Comparison of ENCODE assay signal across 28 cellular contexts in genomic region chr19:16676101-16676798, GRCh38. TPM values are rescaled to one million over a fixed set of nuclear protein-coding genes. Genes with fewer than 3 reads are reported as not detected.
DNase-seq lines count a peak whose midpoint lies in the region; ATAC-seq and TF ChIP-seq lines count a peak whose summit lies in the region.
"Had no signal": no experiment of that assay in that cellular context is flagged by ENCODE, and none has a peak within 500 bp of the region (broad histone marks: within the 10 kb centered on the region; RNA-seq: fewer than 3 reads in every experiment).

No MANE protein-coding gene starts in this region.

- no peak for TF ChIP-seq CTCF in CD14-positive monocyte (IDR thresholded peaks at IDR 0.05)
- no peak for TF ChIP-seq CTCF in esophagus squamous epithelium (IDR thresholded peaks at IDR 0.05)
- TF ChIP-seq CTCF in right atrium auricular region (IDR thresholded peaks at IDR 0.05) = no peak
- TF ChIP-seq CTCF in uterus (IDR thresholded peaks at IDR 0.05) = no peak

- H3K9me3 ChIP-seq in esophagus squamous epithelium (peaks cover 0 to 7% (median 4%) of the 10 kb centered on the region in 3 donors), right atrium auricular region (peaks cover 0 to 8% of the 10 kb centered on the region in 2 donors), uterus (peaks cover 0 to 2% of the 10 kb centered on the region in 2 donors)
- H3K9me3 ChIP-seq: mucosa of descending colon, thyroid gland had no signal

- peak overlapping the region; percentile 55 to 92 (median 81) for H3K27ac Mint-ChIP-seq in CD14-positive monocyte
- H3K27ac Mint-ChIP-seq: activated naive CD4-positive, alpha-beta T cell treated with anti-CD3 and anti-CD28 coated beads, Interleukin-2, amount 10 ng/mL, durations not matched to agents 7 days and 5 days; activated T-helper 1 cell treated with anti-CD3 and anti-CD28 coated beads, Interleukin-12 subunit alpha, Interleukin-12 subunit beta, Interleukin-2, Interleukin-4 antibody, amounts not matched to agents 30 ng/mL and 10 ng/mL and 1 ng/mL, durations not matched to agents 14 hours and 24 hours and 36 hours; CD4-positive, alpha-beta T cell; natural killer cell treated with Interleukin-12 subunit alpha and Interleukin-12 subunit beta and Interleukin-15 and Interleukin-18, amount 100 ng/mL, for 72 hours; stimulated activated naive CD8-positive, alpha-beta T cell treated with anti-CD3 and anti-CD28 coated beads, Interleukin-15, amount 100 ng/mL, for 72 hours had no signal

- H3K27me3 Mint-ChIP-seq in CD14-positive monocyte (ENCODE audit: low read depth in 3 of 3) = peaks cover 2% of the 10 kb centered on the region in 3 donors
- H3K27me3 Mint-ChIP-seq: activated naive CD4-positive, alpha-beta T cell treated with anti-CD3 and anti-CD28 coated beads, Interleukin-2, amount 10 ng/mL, durations not matched to agents 7 days and 5 days; natural killer cell treated with Interleukin-12 subunit alpha and Interleukin-12 subunit beta and Interleukin-15 and Interleukin-18, amount 100 ng/mL, for 72 hours; stimulated activated naive CD8-positive, alpha-beta T cell treated with anti-CD3 and anti-CD28 coated beads, Interleukin-15, amount 100 ng/mL, for 72 hours had no signal

- H3K36me3 Mint-ChIP-seq in CD14-positive monocyte = peaks cover 14 to 30% of the 10 kb centered on the region in 2 donors
- H3K36me3 Mint-ChIP-seq: activated naive CD4-positive, alpha-beta T cell treated with anti-CD3 and anti-CD28 coated beads, Interleukin-2, amount 10 ng/mL, durations not matched to agents 7 days and 5 days; natural killer cell treated with Interleukin-12 subunit alpha and Interleukin-12 subunit beta and Interleukin-15 and Interleukin-18, amount 100 ng/mL, for 72 hours had no signal

- H3K27me3 ChIP-seq in esophagus squamous epithelium = no peaks in the 10 kb centered on the region
- no peaks in the 10 kb centered on the region for H3K27me3 ChIP-seq in right atrium auricular region
- no peaks in the 10 kb centered on the region for H3K27me3 ChIP-seq in uterus
- H3K27me3 ChIP-seq: brain microvascular endothelial cell, foreskin keratinocyte, heart right ventricle, thyroid gland had no signal

- intact Hi-C loops in CD14-positive monocyte (cut with micrococcal nuclease) (no loop called here), esophagus squamous epithelium (cut with DNase I) (no loop called here), uterus (cut with DNase I; ENCODE audit: low total_unique reads) (no loop called here)

- no peak for DNase-seq in CD14-positive monocyte (ENCODE audit: low spot score)
- peak; percentile 51 for DNase-seq in NOMO-1 treated with DMSO at 0.1 percent for 48 hours (lab: John Stamatoyannopoulos, UW; ENCODE audit: unreplicated experiment)
- DNase-seq in esophagus squamous epithelium (lab: John Stamatoyannopoulos, UW) = no peak
- DNase-seq in right atrium auricular region (ENCODE audit: low spot score) = no peak
- DNase-seq in uterus = no peak
- DNase-seq: activated naive CD4-positive, alpha-beta T cell treated with anti-CD3 and anti-CD28 coated beads, Interleukin-2, amount 10 ng/mL, durations not matched to agents 7 days and 5 days; brain microvascular endothelial cell; CD4-positive, alpha-beta T cell; foreskin keratinocyte; H7; heart right ventricle; kidney glomerular epithelial cell; mucosa of descending colon; NCI-H1417 treated with DMSO at 0.1 percent for 48 hours; NCI-H446 treated with DMSO at 0.1 percent for 48 hours; Right ventricle myocardium superior; small intestine; stimulated activated naive CD8-positive, alpha-beta T cell treated with anti-CD3 and anti-CD28 coated beads, Interleukin-15, amount 100 ng/mL, for 72 hours; SW 1271; T-helper 9 cell; thyroid gland had no signal

- H3K4me3 ChIP-seq in esophagus squamous epithelium (no peak overlapping the region), right atrium auricular region (no peak overlapping the region), uterus (no peak overlapping the region)
- H3K4me3 ChIP-seq: heart right ventricle, mucosa of descending colon, thyroid gland had no signal

- H3K36me3 ChIP-seq in esophagus squamous epithelium = peaks cover 0 to 15% (median 0%) of the 10 kb centered on the region in 3 donors
- peaks cover 11% of the 10 kb centered on the region for H3K36me3 ChIP-seq in right atrium auricular region
- no peaks in the 10 kb centered on the region for H3K36me3 ChIP-seq in uterus
- H3K36me3 ChIP-seq: brain microvascular endothelial cell had no signal

- peaks cover 5 to 14% (median 11%) of the 10 kb centered on the region in 7 donors for H3K9me3 Mint-ChIP-seq in CD14-positive monocyte
- H3K9me3 Mint-ChIP-seq: activated T-helper 1 cell treated with anti-CD3 and anti-CD28 coated beads, Interleukin-12 subunit alpha, Interleukin-12 subunit beta, Interleukin-2, Interleukin-4 antibody, amounts not matched to agents 30 ng/mL and 10 ng/mL and 1 ng/mL, durations not matched to agents 14 hours and 24 hours and 36 hours; CD4-positive, alpha-beta T cell had no signal

- H3K27ac ChIP-seq in esophagus squamous epithelium (peak overlapping the region in 3 of 4 donors; percentile 40 to 66 (median 65)), right atrium auricular region (no peak overlapping the region), uterus (no peak overlapping the region)
- H3K27ac ChIP-seq: brain microvascular endothelial cell, foreskin keratinocyte, heart right ventricle, thyroid gland had no signal

- no peak for TF ChIP-seq POLR2A in esophagus squamous epithelium (IDR thresholded peaks at IDR 0.05)
- TF ChIP-seq POLR2A in uterus (IDR thresholded peaks at IDR 0.05) = no peak

- H3K4me3 Mint-ChIP-seq in CD14-positive monocyte = peak overlapping the region; percentile 32 to 35
- H3K4me3 Mint-ChIP-seq: activated naive CD4-positive, alpha-beta T cell treated with anti-CD3 and anti-CD28 coated beads, Interleukin-2, amount 10 ng/mL, durations not matched to agents 7 days and 5 days; activated T-helper 1 cell treated with anti-CD3 and anti-CD28 coated beads, Interleukin-12 subunit alpha, Interleukin-12 subunit beta, Interleukin-2, Interleukin-4 antibody, amounts not matched to agents 30 ng/mL and 10 ng/mL and 1 ng/mL, durations not matched to agents 14 hours and 24 hours and 36 hours; CD4-positive, alpha-beta T cell; natural killer cell treated with Interleukin-12 subunit alpha and Interleukin-12 subunit beta and Interleukin-15 and Interleukin-18, amount 100 ng/mL, for 72 hours; stimulated activated naive CD8-positive, alpha-beta T cell treated with anti-CD3 and anti-CD28 coated beads, Interleukin-15, amount 100 ng/mL, for 72 hours had no signal

- H3K4me1 ChIP-seq in esophagus squamous epithelium = no peaks in the 10 kb centered on the region
- H3K4me1 ChIP-seq in right atrium auricular region = no peaks in the 10 kb centered on the region
- no peaks in the 10 kb centered on the region for H3K4me1 ChIP-seq in uterus
- H3K4me1 ChIP-seq: foreskin keratinocyte, thyroid gland had no signal

- H3K4me1 Mint-ChIP-seq in CD14-positive monocyte = peaks cover 51% of the 10 kb centered on the region
- H3K4me1 Mint-ChIP-seq: activated naive CD4-positive, alpha-beta T cell treated with anti-CD3 and anti-CD28 coated beads, Interleukin-2, amount 10 ng/mL, durations not matched to agents 7 days and 5 days; stimulated activated naive CD8-positive, alpha-beta T cell treated with anti-CD3 and anti-CD28 coated beads, Interleukin-15, amount 100 ng/mL, for 72 hours had no signal

- WGBS in esophagus squamous epithelium, 2 donors = 79 to 82% methylated on average over 15 of the region's 15 CpGs

- no peak for ATAC-seq in GM21423 (IDR thresholded peaks at IDR 0.05; ENCODE audit: unreplicated experiment)
- ATAC-seq: foreskin keratinocyte; heart right ventricle; mucosa of descending colon; natural killer cell treated with Interleukin-12 subunit alpha and Interleukin-12 subunit beta and Interleukin-15 and Interleukin-18, amount 100 ng/mL, for 72 hours; stimulated activated naive CD8-positive, alpha-beta T cell treated with anti-CD3 and anti-CD28 coated beads, Interleukin-15, amount 100 ng/mL, for 72 hours had no signal

RNA-seq across cellular contexts. Expression of gene TMEM38A, which starts 15.3 kb away (rescaled TPM):
- polyA plus RNA-seq in CD14-positive monocyte = 10 to 100 TPM; 10.6 to 21.6 TPM
- total RNA-seq in esophagus squamous epithelium = 1 to 10 TPM; 2.0 to 5.6 (median 2.7) TPM
- total RNA-seq in right atrium auricular region = 10 to 100 TPM; 12.1 to 14.5 TPM
- total RNA-seq in uterus = 1 to 10 TPM in 2 of 4 donors, not detected in 2; 3.5 to 5.0 TPM

RNA-seq across cellular contexts. Expression of gene SMIM7, which starts 16.3 kb away (rescaled TPM):
- polyA plus RNA-seq in CD14-positive monocyte = 10 to 100 TPM; 86.7 to 91.7 TPM
- total RNA-seq in esophagus squamous epithelium (10 to 100 TPM; 54.0 to 89.5 (median 66.3) TPM), right atrium auricular region (10 to 100 TPM; 50.9 to 56.7 TPM), uterus (100 to 1,000 TPM in 1 of 4 donors, 10 to 100 TPM in 3; 26.6 to 144 (median 85.0) TPM)

RNA-seq across cellular contexts. Expression of gene NWD1, which starts 43.4 kb away (rescaled TPM):
- polyA plus RNA-seq in CD14-positive monocyte = under 1 TPM in 1 of 2 donors, not detected in 1; 0.03 TPM
- total RNA-seq in esophagus squamous epithelium = under 1 TPM; 0.04 to 0.41 (median 0.21) TPM
- total RNA-seq in right atrium auricular region = under 1 TPM in 1 of 2 donors, not detected in 1; 0.07 TPM
- 1 to 10 TPM in 1 of 4 donors, under 1 TPM in 2, not detected in 1; under 0.01 to 2.6 (median 0.21) TPM for total RNA-seq in uterus
- total RNA-seq: activated T-helper 1 cell treated with anti-CD3 and anti-CD28 coated beads, Interleukin-12 subunit alpha, Interleukin-12 subunit beta, Interleukin-2, Interleukin-4 antibody, amounts not matched to agents 30 ng/mL and 10 ng/mL and 1 ng/mL, durations not matched to agents 14 hours and 24 hours and 36 hours; CD4-positive, alpha-beta T cell; Daoy; epithelial cell of proximal tubule; H7; lung microvascular endothelial cell; natural killer cell treated with Interleukin-12 subunit alpha and Interleukin-12 subunit beta and Interleukin-15 and Interleukin-18, amount 100 ng/mL, for 72 hours; osteoblast; Right ventricle myocardium superior had no signal

RNA-seq across cellular contexts. Expression of gene MED26, which starts 48.2 kb away (rescaled TPM):
- 1 to 10 TPM; 1.1 to 2.1 TPM for polyA plus RNA-seq in CD14-positive monocyte
- 1 to 10 TPM; 5.1 to 9.9 (median 8.4) TPM for total RNA-seq in esophagus squamous epithelium
- 1 to 10 TPM; 5.2 to 5.9 TPM for total RNA-seq in right atrium auricular region
- total RNA-seq in uterus = 10 to 100 TPM in 1 of 4 donors, 1 to 10 TPM in 3; 1.5 to 13.5 (median 3.6) TPM

Comparison
In these comparisons a context has a peak if more than half of its experiments do, and no peak if none do; other contexts are left out.
1. H3K27ac ChIP-seq: peak in esophagus squamous epithelium (3 of 4); none in right atrium auricular region (0 of 2) and uterus (0 of 2).